Comparison of ENCODE assay signal across 18 cellular contexts in the genomic region with DNA sequence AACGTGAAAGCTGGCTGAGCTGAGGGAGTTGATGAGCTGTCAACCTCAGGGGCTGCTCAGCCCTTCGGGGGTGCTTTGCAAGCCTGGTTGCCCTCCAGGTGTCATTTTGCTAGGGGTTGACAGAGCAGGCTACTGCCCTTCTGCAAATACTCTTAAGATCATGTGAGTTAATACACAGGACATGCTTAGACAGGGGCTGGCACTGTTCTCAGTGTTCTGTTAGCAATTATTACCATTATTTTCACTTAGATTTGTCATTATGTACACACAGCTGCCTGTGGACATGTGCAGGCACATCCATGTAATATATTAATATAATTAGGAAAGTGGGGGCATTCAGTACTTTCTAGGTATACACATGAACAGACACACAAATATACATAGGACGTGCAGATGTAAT.
"Had no signal": no experiment of that assay in that cellular context is flagged by ENCODE, and none has a peak within 500 bp of the region (broad histone marks: within the 10 kb centered on the region; RNA-seq: fewer than 3 reads in every experiment).

No MANE protein-coding gene starts in this region.

- H3K27me3 Mint-ChIP-seq: activated CD4-positive, alpha-beta T cell treated with anti-CD3 and anti-CD28 coated beads, Interleukin-2, amount 10 ng/mL, durations not matched to agents 7 days and 5 days; stimulated activated naive B cell treated with anti-CD40 and anti-IgM and Interleukin-4, amounts not matched to agents 10 μg/mL and 1 μg/mL and 100 μg/mL, for 72 hours had no signal

- H3K4me3 Mint-ChIP-seq: activated CD4-positive, alpha-beta T cell treated with anti-CD3 and anti-CD28 coated beads, Interleukin-2, amount 10 ng/mL, durations not matched to agents 7 days and 5 days; activated naive CD8-positive, alpha-beta T cell treated with anti-CD3 and anti-CD28 coated beads for 36 hours; activated T-helper 1 cell treated with anti-CD3 and anti-CD28 coated beads, Interleukin-12 subunit alpha, Interleukin-12 subunit beta, Interleukin-2, Interleukin-4 antibody, amounts not matched to agents 30 ng/mL and 10 ng/mL and 1 ng/mL, durations not matched to agents 14 hours and 24 hours and 36 hours; brain; central memory CD8-positive, alpha-beta T cell; stimulated activated naive B cell treated with anti-CD40 and anti-IgM and Interleukin-4, amounts not matched to agents 10 μg/mL and 1 μg/mL and 100 μg/mL, for 72 hours had no signal

- DNase-seq: activated CD4-positive, alpha-beta T cell treated with anti-CD3 and anti-CD28 coated beads, Interleukin-2, amount 10 ng/mL, durations not matched to agents 7 days and 5 days; activated CD4-positive, CD25-positive, alpha-beta regulatory T cell; activated naive CD8-positive, alpha-beta T cell treated with anti-CD3 and anti-CD28 coated beads for 36 hours; amygdala; effector CD8-positive, alpha-beta T cell; midbrain; stimulated activated CD4-positive, alpha-beta T cell treated with anti-CD3 and anti-CD28 coated beads, Interleukin-15, amount 100 ng/mL, for 24 hours; stimulated activated CD4-positive, alpha-beta T cell treated with anti-CD3 and anti-CD28 coated beads, Interleukin-4, amount 100 ng/mL, for 1 hour; stimulated activated naive B cell treated with anti-CD40 and anti-IgM and Interleukin-4, amounts not matched to agents 10 μg/mL and 1 μg/mL and 100 μg/mL, for 72 hours; trophoblast cell had no signal

- H3K9me3 Mint-ChIP-seq: activated CD4-positive, alpha-beta T cell treated with anti-CD3 and anti-CD28 coated beads, Interleukin-2, amount 10 ng/mL, durations not matched to agents 7 days and 5 days; activated T-helper 1 cell treated with anti-CD3 and anti-CD28 coated beads, Interleukin-12 subunit alpha, Interleukin-12 subunit beta, Interleukin-2, Interleukin-4 antibody, amounts not matched to agents 30 ng/mL and 10 ng/mL and 1 ng/mL, durations not matched to agents 14 hours and 24 hours and 36 hours; central memory CD8-positive, alpha-beta T cell had no signal

- H3K36me3 Mint-ChIP-seq: activated naive CD8-positive, alpha-beta T cell treated with anti-CD3 and anti-CD28 coated beads for 36 hours; brain; stimulated activated naive B cell treated with anti-CD40 and anti-IgM and Interleukin-4, amounts not matched to agents 10 μg/mL and 1 μg/mL and 100 μg/mL, for 72 hours had no signal

- H3K27ac Mint-ChIP-seq: activated CD4-positive, alpha-beta T cell treated with anti-CD3 and anti-CD28 coated beads, Interleukin-2, amount 10 ng/mL, durations not matched to agents 7 days and 5 days; activated naive CD8-positive, alpha-beta T cell treated with anti-CD3 and anti-CD28 coated beads for 36 hours; activated T-helper 1 cell treated with anti-CD3 and anti-CD28 coated beads, Interleukin-12 subunit alpha, Interleukin-12 subunit beta, Interleukin-2, Interleukin-4 antibody, amounts not matched to agents 30 ng/mL and 10 ng/mL and 1 ng/mL, durations not matched to agents 14 hours and 24 hours and 36 hours; brain; progenitor cell of endocrine pancreas; stimulated activated naive B cell treated with anti-CD40 and anti-IgM and Interleukin-4, amounts not matched to agents 10 μg/mL and 1 μg/mL and 100 μg/mL, for 72 hours had no signal

- FAIRE-seq: endothelial cell of umbilical vein, islet of Langerhans had no signal

- H3K4me1 Mint-ChIP-seq: activated CD4-positive, alpha-beta T cell treated with anti-CD3 and anti-CD28 coated beads, Interleukin-2, amount 10 ng/mL, durations not matched to agents 7 days and 5 days; activated naive CD8-positive, alpha-beta T cell treated with anti-CD3 and anti-CD28 coated beads for 36 hours; brain; central memory CD8-positive, alpha-beta T cell; stimulated activated naive B cell treated with anti-CD40 and anti-IgM and Interleukin-4, amounts not matched to agents 10 μg/mL and 1 μg/mL and 100 μg/mL, for 72 hours had no signal

- H3K27me3 ChIP-seq: right atrium auricular region had no signal

- H3K27ac ChIP-seq: coronary artery had no signal

- ATAC-seq: stimulated activated naive B cell treated with anti-CD40 and anti-IgM and Interleukin-4, amounts not matched to agents 10 μg/mL and 1 μg/mL and 100 μg/mL, for 72 hours had no signal
